ENCODE assay signal across 1 cellular context in the genomic region with DNA sequence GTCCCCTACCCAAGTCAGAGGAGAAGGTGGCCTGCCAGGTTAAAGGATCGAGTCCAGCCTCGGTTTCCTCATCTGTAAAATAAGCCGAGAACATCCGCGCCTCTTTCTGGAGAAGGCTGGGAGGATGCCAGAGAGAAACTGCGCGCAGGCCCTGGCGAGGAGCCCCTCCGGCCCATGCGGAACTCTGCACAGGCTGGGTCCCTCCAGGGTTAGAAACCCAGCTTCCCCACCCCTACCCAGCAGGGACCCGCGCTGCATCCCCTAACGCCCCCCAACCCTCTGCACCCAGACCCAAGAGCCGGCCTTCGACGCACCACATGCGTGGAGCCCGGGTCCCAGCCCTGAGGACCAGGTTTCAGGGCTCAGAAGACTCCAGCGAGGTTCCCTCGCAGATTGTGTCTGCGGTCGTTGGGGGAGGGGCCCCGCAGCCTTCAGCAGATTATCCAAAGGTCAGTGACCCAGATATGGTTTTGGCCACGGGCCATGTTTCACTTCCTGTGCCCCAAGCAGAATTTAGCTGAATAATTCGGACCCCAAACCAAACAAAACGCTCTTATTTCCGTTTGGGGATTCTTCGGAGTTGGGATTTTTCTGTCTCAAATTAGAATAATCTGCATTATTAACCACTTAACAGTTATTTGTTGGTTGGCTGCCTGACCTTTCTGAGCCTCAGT.
TF ChIP-seq lines count a peak whose summit lies in the region.

No MANE protein-coding gene starts in this region.

TF ChIP-seq in K562, 482 proteins besides CTCF, POLR2A, EP300 and RAD21 (continued from another document and continues in another):
- TF ChIP-seq, protein P1, sequence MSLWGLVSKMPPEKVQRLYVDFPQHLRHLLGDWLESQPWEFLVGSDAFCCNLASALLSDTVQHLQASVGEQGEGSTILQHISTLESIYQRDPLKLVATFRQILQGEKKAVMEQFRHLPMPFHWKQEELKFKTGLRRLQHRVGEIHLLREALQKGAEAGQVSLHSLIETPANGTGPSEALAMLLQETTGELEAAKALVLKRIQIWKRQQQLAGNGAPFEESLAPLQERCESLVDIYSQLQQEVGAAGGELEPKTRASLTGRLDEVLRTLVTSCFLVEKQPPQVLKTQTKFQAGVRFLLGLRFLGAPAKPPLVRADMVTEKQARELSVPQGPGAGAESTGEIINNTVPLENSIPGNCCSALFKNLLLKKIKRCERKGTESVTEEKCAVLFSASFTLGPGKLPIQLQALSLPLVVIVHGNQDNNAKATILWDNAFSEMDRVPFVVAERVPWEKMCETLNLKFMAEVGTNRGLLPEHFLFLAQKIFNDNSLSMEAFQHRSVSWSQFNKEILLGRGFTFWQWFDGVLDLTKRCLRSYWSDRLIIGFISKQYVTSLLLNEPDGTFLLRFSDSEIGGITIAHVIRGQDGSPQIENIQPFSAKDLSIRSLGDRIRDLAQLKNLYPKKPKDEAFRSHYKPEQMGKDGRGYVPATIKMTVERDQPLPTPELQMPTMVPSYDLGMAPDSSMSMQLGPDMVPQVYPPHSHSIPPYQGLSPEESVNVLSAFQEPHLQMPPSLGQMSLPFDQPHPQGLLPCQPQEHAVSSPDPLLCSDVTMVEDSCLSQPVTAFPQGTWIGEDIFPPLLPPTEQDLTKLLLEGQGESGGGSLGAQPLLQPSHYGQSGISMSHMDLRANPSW (CRISPR knock-in tag; IDR thresholded peaks at IDR 0.05): 0 out of 2 replicates have a peak, but pooled peaks have one; percentile 34
- TF ChIP-seq, protein P2, sequence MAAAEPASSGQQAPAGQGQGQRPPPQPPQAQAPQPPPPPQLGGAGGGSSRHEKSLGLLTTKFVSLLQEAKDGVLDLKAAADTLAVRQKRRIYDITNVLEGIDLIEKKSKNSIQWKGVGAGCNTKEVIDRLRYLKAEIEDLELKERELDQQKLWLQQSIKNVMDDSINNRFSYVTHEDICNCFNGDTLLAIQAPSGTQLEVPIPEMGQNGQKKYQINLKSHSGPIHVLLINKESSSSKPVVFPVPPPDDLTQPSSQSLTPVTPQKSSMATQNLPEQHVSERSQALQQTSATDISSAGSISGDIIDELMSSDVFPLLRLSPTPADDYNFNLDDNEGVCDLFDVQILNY (CRISPR knock-in tag; IDR thresholded peaks at IDR 0.05): 0 out of 2 replicates have a peak, but pooled peaks have one; percentile 33
- TF ChIP-seq ADNP (tag; IDR thresholded peaks at IDR 0.05): peak; percentile 96
- TF ChIP-seq DPF2 (IDR thresholded peaks at IDR 0.05): peak; percentile 68
- TF ChIP-seq ESRRA (IDR thresholded peaks at IDR 0.05; ENCODE audit: borderline replicate concordance, low read depth): peak; percentile 97
- TF ChIP-seq TBL1XR1 (IDR thresholded peaks at IDR 0.05; ENCODE audit: low read length in 2 of 2): peak; percentile 44 to 68; a peak in 1 of 4 replicates
- peak; percentile 60 for TF ChIP-seq SMAD1 (IDR thresholded peaks at IDR 0.05; ENCODE audit: low read depth, low read length, partially characterized antibody)
- peak; percentile 56; the same call in 1 of the 2 replicates for TF ChIP-seq XRCC5 (IDR thresholded peaks at IDR 0.05; ENCODE audit: low read depth, low read length)
- TF ChIP-seq SMAD4 (CRISPR knock-in tag; conservative IDR thresholded peaks at IDR 0.05): peak; percentile 85
- no peak for TF ChIP-seq SMARCC2 (IDR thresholded peaks at IDR 0.05; ENCODE audit: low read depth)
- TF ChIP-seq, protein P3, sequence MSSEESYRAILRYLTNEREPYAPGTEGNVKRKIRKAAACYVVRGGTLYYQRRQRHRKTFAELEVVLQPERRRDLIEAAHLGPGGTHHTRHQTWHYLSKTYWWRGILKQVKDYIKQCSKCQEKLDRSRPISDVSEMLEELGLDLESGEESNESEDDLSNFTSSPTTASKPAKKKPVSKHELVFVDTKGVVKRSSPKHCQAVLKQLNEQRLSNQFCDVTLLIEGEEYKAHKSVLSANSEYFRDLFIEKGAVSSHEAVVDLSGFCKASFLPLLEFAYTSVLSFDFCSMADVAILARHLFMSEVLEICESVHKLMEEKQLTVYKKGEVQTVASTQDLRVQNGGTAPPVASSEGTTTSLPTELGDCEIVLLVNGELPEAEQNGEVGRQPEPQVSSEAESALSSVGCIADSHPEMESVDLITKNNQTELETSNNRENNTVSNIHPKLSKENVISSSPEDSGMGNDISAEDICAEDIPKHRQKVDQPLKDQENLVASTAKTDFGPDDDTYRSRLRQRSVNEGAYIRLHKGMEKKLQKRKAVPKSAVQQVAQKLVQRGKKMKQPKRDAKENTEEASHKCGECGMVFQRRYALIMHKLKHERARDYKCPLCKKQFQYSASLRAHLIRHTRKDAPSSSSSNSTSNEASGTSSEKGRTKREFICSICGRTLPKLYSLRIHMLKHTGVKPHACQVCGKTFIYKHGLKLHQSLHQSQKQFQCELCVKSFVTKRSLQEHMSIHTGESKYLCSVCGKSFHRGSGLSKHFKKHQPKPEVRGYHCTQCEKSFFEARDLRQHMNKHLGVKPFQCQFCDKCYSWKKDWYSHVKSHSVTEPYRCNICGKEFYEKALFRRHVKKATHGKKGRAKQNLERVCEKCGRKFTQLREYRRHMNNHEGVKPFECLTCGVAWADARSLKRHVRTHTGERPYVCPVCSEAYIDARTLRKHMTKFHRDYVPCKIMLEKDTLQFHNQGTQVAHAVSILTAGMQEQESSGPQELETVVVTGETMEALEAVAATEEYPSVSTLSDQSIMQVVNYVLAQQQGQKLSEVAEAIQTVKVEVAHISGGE (CRISPR knock-in tag; IDR thresholded peaks at IDR 0.05): no peak
- TF ChIP-seq, protein P4, sequence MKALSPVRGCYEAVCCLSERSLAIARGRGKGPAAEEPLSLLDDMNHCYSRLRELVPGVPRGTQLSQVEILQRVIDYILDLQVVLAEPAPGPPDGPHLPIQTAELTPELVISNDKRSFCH (CRISPR knock-in tag; IDR thresholded peaks at IDR 0.05): no peak
- TF ChIP-seq, protein P4 (tag; IDR thresholded peaks at IDR 0.05): peak; percentile 65; the same call in 1 of the 2 replicates
- TF ChIP-seq, protein P5, sequence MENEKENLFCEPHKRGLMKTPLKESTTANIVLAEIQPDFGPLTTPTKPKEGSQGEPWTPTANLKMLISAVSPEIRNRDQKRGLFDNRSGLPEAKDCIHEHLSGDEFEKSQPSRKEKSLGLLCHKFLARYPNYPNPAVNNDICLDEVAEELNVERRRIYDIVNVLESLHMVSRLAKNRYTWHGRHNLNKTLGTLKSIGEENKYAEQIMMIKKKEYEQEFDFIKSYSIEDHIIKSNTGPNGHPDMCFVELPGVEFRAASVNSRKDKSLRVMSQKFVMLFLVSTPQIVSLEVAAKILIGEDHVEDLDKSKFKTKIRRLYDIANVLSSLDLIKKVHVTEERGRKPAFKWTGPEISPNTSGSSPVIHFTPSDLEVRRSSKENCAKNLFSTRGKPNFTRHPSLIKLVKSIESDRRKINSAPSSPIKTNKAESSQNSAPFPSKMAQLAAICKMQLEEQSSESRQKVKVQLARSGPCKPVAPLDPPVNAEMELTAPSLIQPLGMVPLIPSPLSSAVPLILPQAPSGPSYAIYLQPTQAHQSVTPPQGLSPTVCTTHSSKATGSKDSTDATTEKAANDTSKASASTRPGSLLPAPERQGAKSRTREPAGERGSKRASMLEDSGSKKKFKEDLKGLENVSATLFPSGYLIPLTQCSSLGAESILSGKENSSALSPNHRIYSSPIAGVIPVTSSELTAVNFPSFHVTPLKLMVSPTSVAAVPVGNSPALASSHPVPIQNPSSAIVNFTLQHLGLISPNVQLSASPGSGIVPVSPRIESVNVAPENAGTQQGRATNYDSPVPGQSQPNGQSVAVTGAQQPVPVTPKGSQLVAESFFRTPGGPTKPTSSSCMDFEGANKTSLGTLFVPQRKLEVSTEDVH (IDR thresholded peaks at IDR 0.05; ENCODE audit: low read depth, partially characterized antibody): no peak
- peak; percentile 69 for TF ChIP-seq CXXC5 (CRISPR knock-in tag; IDR thresholded peaks at IDR 0.05)
- no peak for TF ChIP-seq KHSRP (IDR thresholded peaks at IDR 0.05)
- TF ChIP-seq, protein P6, sequence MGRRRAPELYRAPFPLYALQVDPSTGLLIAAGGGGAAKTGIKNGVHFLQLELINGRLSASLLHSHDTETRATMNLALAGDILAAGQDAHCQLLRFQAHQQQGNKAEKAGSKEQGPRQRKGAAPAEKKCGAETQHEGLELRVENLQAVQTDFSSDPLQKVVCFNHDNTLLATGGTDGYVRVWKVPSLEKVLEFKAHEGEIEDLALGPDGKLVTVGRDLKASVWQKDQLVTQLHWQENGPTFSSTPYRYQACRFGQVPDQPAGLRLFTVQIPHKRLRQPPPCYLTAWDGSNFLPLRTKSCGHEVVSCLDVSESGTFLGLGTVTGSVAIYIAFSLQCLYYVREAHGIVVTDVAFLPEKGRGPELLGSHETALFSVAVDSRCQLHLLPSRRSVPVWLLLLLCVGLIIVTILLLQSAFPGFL (CRISPR knock-in tag; IDR thresholded peaks at IDR 0.05): 0 out of 2 replicates have a peak, but pooled peaks have one; percentile 36
- 0 out of 2 replicates have a peak, but pooled peaks have one; percentile 34 for TF ChIP-seq TGIF2 (CRISPR knock-in tag; IDR thresholded peaks at IDR 0.05)
- no peak for TF ChIP-seq ATF1 (CRISPR knock-in tag; IDR thresholded peaks at IDR 0.05)
- TF ChIP-seq ATF1 (tag; IDR thresholded peaks at IDR 0.05): 0 out of 2 replicates have a peak, but pooled peaks have one; percentile 11
- TF ChIP-seq, protein P7, sequence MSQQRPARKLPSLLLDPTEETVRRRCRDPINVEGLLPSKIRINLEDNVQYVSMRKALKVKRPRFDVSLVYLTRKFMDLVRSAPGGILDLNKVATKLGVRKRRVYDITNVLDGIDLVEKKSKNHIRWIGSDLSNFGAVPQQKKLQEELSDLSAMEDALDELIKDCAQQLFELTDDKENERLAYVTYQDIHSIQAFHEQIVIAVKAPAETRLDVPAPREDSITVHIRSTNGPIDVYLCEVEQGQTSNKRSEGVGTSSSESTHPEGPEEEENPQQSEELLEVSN (IDR thresholded peaks at IDR 0.05; ENCODE audit: borderline replicate concordance in 1 of 2, extremely low read depth in 1 of 2, insufficient read depth in 1 of 2, insufficient read length in 1 of 2, low read depth in 1 of 2, low read length in 1 of 2, poor library complexity in 1 of 2, severe bottlenecking in 1 of 2): peak; percentile 29 to 76
- TF ChIP-seq CREM (IDR thresholded peaks at IDR 0.05; ENCODE audit: low read depth): peak; percentile 31; the same call in 1 of the 2 replicates
- peak; percentile 69 for TF ChIP-seq TEAD4 (IDR thresholded peaks at IDR 0.05; ENCODE audit: low read length)
- no peak for TF ChIP-seq TEAD4 (CRISPR knock-in tag; IDR thresholded peaks at IDR 0.05; ENCODE audit: borderline replicate concordance)
- TF ChIP-seq, protein P8, sequence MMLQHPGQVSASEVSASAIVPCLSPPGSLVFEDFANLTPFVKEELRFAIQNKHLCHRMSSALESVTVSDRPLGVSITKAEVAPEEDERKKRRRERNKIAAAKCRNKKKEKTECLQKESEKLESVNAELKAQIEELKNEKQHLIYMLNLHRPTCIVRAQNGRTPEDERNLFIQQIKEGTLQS (IDR thresholded peaks at IDR 0.05): no peak
- TF ChIP-seq, protein P8 (CRISPR knock-in tag; conservative IDR thresholded peaks at IDR 0.05): 0 out of 2 replicates have a peak, but pooled peaks have one; percentile 23
- TF ChIP-seq GATAD2A (IDR thresholded peaks at IDR 0.05): 0 out of 2 replicates have a peak, but pooled peaks have one; percentile 44
- peak; percentile 51 for TF ChIP-seq TCF3 (CRISPR knock-in tag; IDR thresholded peaks at IDR 0.05)
- TF ChIP-seq, protein P9, sequence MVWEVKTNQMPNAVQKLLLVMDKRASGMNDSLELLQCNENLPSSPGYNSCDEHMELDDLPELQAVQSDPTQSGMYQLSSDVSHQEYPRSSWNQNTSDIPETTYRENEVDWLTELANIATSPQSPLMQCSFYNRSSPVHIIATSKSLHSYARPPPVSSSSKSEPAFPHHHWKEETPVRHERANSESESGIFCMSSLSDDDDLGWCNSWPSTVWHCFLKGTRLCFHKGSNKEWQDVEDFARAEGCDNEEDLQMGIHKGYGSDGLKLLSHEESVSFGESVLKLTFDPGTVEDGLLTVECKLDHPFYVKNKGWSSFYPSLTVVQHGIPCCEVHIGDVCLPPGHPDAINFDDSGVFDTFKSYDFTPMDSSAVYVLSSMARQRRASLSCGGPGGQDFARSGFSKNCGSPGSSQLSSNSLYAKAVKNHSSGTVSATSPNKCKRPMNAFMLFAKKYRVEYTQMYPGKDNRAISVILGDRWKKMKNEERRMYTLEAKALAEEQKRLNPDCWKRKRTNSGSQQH (CRISPR knock-in tag; IDR thresholded peaks at IDR 0.05): no peak
- TF ChIP-seq, protein P10, sequence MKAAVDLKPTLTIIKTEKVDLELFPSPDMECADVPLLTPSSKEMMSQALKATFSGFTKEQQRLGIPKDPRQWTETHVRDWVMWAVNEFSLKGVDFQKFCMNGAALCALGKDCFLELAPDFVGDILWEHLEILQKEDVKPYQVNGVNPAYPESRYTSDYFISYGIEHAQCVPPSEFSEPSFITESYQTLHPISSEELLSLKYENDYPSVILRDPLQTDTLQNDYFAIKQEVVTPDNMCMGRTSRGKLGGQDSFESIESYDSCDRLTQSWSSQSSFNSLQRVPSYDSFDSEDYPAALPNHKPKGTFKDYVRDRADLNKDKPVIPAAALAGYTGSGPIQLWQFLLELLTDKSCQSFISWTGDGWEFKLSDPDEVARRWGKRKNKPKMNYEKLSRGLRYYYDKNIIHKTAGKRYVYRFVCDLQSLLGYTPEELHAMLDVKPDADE (conservative IDR thresholded peaks at IDR 0.05; ENCODE audit: control insufficient read depth, low read depth, low read length): no peak; the same call in 1 of the 2 replicates
- 0 out of 2 replicates have a peak, but pooled peaks have one; percentile 21 for TF ChIP-seq FOSL1 (tag; conservative IDR thresholded peaks at IDR 0.05)
- TF ChIP-seq L3MBTL2 (IDR thresholded peaks at IDR 0.05): peak; percentile 72
- TF ChIP-seq SPI1 (IDR thresholded peaks at IDR 0.05; ENCODE audit: borderline replicate concordance, low read depth, low read length): peak; percentile 76
- peak; percentile 40; the same call in 1 of the 2 replicates for TF ChIP-seq CBFA2T2 (conservative IDR thresholded peaks at IDR 0.05)
- TF ChIP-seq, protein P11, sequence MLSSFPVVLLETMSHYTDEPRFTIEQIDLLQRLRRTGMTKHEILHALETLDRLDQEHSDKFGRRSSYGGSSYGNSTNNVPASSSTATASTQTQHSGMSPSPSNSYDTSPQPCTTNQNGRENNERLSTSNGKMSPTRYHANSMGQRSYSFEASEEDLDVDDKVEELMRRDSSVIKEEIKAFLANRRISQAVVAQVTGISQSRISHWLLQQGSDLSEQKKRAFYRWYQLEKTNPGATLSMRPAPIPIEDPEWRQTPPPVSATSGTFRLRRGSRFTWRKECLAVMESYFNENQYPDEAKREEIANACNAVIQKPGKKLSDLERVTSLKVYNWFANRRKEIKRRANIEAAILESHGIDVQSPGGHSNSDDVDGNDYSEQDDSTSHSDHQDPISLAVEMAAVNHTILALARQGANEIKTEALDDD (IDR thresholded peaks at IDR 0.05): no peak; the same call in 1 of the 2 replicates
- peak; percentile 94 for TF ChIP-seq KDM1A (IDR thresholded peaks at IDR 0.05)
- TF ChIP-seq ZBTB7A (IDR thresholded peaks at IDR 0.05; ENCODE audit: borderline replicate concordance, control insufficient read depth, low read depth, low read length): peak; percentile 50; the same call in 1 of the 2 replicates
- no peak for TF ChIP-seq PHF21A (IDR thresholded peaks at IDR 0.05; ENCODE audit: borderline replicate concordance, low read depth)
- TF ChIP-seq CBX3 (IDR thresholded peaks at IDR 0.05; ENCODE audit: borderline replicate concordance in 1 of 2, low read length in 2 of 2): peak in 1 of 2 experiments; percentile 48; a peak in 1 of 3 replicates
- 0 out of 2 replicates have a peak, but pooled peaks have one; percentile 35 for TF ChIP-seq SP1 (CRISPR knock-in tag; IDR thresholded peaks at IDR 0.05)
- 0 out of 2 replicates have a peak, but pooled peaks have one; percentile 19 for TF ChIP-seq GABPA (tag; conservative IDR thresholded peaks at IDR 0.05; ENCODE audit: low read depth)
